ENCODE assay signal across 8 cellular contexts in genomic region chr6:17280552-17281090, GRCh38. TPM values are rescaled to one million over a fixed set of nuclear protein-coding genes. Genes with fewer than 3 reads are reported as not detected.
A peak's percentile ranks its signal among the peaks of the same experiment; 100 is the strongest.
DNase-seq lines count a peak whose midpoint lies in the region; ATAC-seq and TF ChIP-seq lines count a peak whose summit lies in the region.

No MANE protein-coding gene starts in this region.

- peak overlapping the region; percentile 77 for H3K4me3 ChIP-seq in kidney epithelial cell (ENCODE audit: low read depth, low read length)

- no peaks in the 10 kb centered on the region for H3K36me3 Mint-ChIP-seq in stimulated activated effector memory CD8-positive, alpha-beta T cell treated with anti-CD3 and anti-CD28 coated beads, Interleukin-12 subunit alpha, Interleukin-12 subunit beta, amount 100 ng/mL, for 72 hours

- peaks cover 4% of the 10 kb centered on the region for H3K27me3 ChIP-seq in kidney epithelial cell (ENCODE audit: control insufficient read depth, insufficient read depth, low read length)

- H3K9me3 Mint-ChIP-seq in stimulated activated effector memory CD8-positive, alpha-beta T cell treated with anti-CD3 and anti-CD28 coated beads, Interleukin-12 subunit alpha, Interleukin-12 subunit beta, amount 100 ng/mL, for 72 hours: no peaks in the 10 kb centered on the region

- no peak overlapping the region for H3K27ac Mint-ChIP-seq in stimulated activated effector memory CD8-positive, alpha-beta T cell treated with anti-CD3 and anti-CD28 coated beads, Interleukin-12 subunit alpha, Interleukin-12 subunit beta, amount 100 ng/mL, for 72 hours

- no peaks in the 10 kb centered on the region for H3K36me3 ChIP-seq in kidney epithelial cell (ENCODE audit: control insufficient read depth, insufficient read depth, low read length)

- peaks cover 11% of the 10 kb centered on the region for H3K4me1 Mint-ChIP-seq in stimulated activated effector memory CD8-positive, alpha-beta T cell treated with anti-CD3 and anti-CD28 coated beads, Interleukin-12 subunit alpha, Interleukin-12 subunit beta, amount 100 ng/mL, for 72 hours

- DNase-seq in HuH-7.5 (ENCODE audit: low spot score) (peak; percentile 9), caudate nucleus (lab: John Stamatoyannopoulos, UW) (peak in 22 of 61 donors; percentile 4 to 65 (median 26)), kidney epithelial cell (ENCODE audit: low read depth) (no peak), NCI-H510A (lab: John Stamatoyannopoulos, UW) (no peak)
- no peak for DNase-seq in stimulated activated effector memory CD8-positive, alpha-beta T cell treated with anti-CD3 and anti-CD28 coated beads, Interleukin-12 subunit alpha, Interleukin-12 subunit beta, amount 100 ng/mL, for 72 hours (ENCODE audit: low spot score in 2 of 2)
- no peak for DNase-seq in stimulated activated naive CD4-positive, alpha-beta T cell (lab: John Stamatoyannopoulos, UW)

- peak overlapping the region; percentile 61 for H3K4me3 Mint-ChIP-seq in stimulated activated effector memory CD8-positive, alpha-beta T cell treated with anti-CD3 and anti-CD28 coated beads, Interleukin-12 subunit alpha, Interleukin-12 subunit beta, amount 100 ng/mL, for 72 hours

- TF ChIP-seq CTCF in kidney epithelial cell (IDR thresholded peaks at IDR 0.05; ENCODE audit: insufficient read depth, low read length, poor library complexity, severe bottlenecking): peak; percentile 6

- ATAC-seq in stimulated activated effector memory CD8-positive, alpha-beta T cell treated with anti-CD3 and anti-CD28 coated beads, Interleukin-12 subunit alpha, Interleukin-12 subunit beta, amount 100 ng/mL, for 72 hours: peak; percentile 44
- no peak for ATAC-seq in HG02610 (IDR thresholded peaks at IDR 0.05; ENCODE audit: unreplicated experiment)
- ATAC-seq in GM19463 (IDR thresholded peaks at IDR 0.05; ENCODE audit: unreplicated experiment): no peak

- H3K27ac ChIP-seq in caudate nucleus (ENCODE audit: low read depth, low read length): peak overlapping the region; percentile 40

RNA-seq across cellular contexts. Expression of gene RBM24, which starts 0.5 kb away (rescaled TPM):
- 3.1 and 4.2 TPM in 2 replicates for total RNA-seq in kidney epithelial cell
